In the genomic region with DNA sequence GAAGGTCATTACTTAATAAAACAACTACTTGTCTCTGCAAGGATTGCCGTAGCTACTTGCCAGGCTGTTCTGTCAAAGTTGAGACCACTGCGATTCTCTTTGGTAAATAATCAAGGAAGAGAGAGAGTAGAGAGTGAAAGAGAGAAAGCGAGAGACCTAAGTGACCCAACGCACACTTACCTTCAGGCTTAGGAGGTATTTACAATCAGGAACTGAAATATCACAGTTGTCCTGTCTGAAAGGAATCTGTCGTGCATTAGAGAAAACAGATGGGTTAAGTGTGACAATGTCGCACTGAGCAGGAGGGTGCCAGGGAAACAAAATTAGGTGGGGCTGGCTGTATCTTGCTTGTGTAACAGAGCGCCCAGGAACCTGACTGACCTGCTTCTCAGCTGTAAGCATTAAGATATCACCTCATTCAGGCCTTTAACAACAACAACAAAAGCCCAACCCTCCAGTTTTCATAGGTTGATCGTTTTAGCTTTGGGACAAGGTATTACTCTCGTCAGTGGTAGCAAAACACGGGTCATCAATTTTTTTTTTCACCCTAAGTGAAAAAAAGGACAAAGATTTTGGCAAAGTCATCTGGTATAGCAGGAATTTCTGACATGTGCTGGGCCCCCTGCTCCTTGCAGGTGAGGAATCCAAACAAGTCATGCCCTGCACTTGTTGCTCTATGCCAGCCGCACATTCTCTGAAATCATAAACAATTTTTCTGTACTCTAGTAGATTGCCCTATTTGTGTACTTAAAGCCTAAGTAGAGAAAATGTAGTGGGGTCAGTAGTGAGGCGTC, we compare ENCODE assay signal across 1 cellular context.
TF ChIP-seq lines count a peak whose summit lies in the region.

A gene with protein sequence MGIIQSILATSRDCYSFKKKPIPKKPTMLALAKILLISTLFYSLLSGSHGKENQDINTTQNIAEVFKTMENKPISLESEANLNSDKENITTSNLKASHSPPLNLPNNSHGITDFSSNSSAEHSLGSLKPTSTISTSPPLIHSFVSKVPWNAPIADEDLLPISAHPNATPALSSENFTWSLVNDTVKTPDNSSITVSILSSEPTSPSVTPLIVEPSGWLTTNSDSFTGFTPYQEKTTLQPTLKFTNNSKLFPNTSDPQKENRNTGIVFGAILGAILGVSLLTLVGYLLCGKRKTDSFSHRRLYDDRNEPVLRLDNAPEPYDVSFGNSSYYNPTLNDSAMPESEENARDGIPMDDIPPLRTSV (minus strand): TSS at position 403 of the 794 bp plus-strand sequence. CDS start 5,169 bp downstream, outside the sequence.

TF ChIP-seq in HepG2, 621 proteins besides CTCF, POLR2A, EP300 and RAD21:
- TF ChIP-seq KAT2B (IDR thresholded peaks at IDR 0.05; ENCODE audit: borderline replicate concordance, low read depth, low read length) (no peak), MTF2 (CRISPR knock-in tag; IDR thresholded peaks at IDR 0.05; ENCODE audit: borderline replicate concordance) (no peak), ARNTL (CRISPR knock-in tag; IDR thresholded peaks at IDR 0.05) (no peak), BORCS8-MEF2B (CRISPR knock-in tag; IDR thresholded peaks at IDR 0.05) (no peak), MED1 (CRISPR knock-in tag; IDR thresholded peaks at IDR 0.05) (no peak), FOSL1 (CRISPR knock-in tag; IDR thresholded peaks at IDR 0.05; ENCODE audit: borderline replicate concordance) (no peak), ZMAT3 (CRISPR knock-in tag; conservative IDR thresholded peaks at IDR 0.05) (no peak), ZNF672 (CRISPR knock-in tag; IDR thresholded peaks at IDR 0.05) (no peak), ZNF329 (CRISPR knock-in tag; IDR thresholded peaks at IDR 0.05; ENCODE audit: low read depth) (no peak), ASH2L (IDR thresholded peaks at IDR 0.05; ENCODE audit: insufficient read length, low read depth, low read length) (no peak)
- TF ChIP-seq, protein P1, sequence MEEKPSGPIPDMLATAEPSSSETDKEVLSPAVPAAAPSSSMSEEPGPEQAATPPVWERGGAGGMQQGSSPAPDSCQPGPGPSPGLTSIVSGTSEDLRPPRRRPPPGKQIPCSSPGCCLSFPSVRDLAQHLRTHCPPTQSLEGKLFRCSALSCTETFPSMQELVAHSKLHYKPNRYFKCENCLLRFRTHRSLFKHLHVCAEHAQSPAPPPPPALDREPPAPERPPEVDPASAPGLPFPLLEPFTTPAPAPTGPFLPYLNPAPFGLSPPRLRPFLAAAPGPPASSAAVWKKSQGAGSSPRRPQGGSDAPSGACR (CRISPR knock-in tag; IDR thresholded peaks at IDR 0.05), result no peak
- TF ChIP-seq, protein P2, sequence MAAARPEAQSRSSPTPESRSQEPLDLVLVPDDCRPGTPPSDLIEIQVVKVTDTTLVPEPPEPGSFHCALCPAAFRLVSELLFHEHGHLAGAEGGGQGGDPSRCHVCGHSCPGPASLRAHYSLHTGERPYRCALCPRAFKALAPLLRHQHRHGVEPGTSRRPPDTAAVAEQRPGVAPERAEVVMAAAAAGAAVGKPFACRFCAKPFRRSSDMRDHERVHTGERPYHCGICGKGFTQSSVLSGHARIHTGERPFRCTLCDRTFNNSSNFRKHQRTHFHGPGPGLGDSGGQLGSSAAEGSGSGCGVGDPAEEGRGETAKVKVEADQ (CRISPR knock-in tag; IDR thresholded peaks at IDR 0.05; ENCODE audit: borderline replicate concordance), result no peak
- TF ChIP-seq, protein P3, sequence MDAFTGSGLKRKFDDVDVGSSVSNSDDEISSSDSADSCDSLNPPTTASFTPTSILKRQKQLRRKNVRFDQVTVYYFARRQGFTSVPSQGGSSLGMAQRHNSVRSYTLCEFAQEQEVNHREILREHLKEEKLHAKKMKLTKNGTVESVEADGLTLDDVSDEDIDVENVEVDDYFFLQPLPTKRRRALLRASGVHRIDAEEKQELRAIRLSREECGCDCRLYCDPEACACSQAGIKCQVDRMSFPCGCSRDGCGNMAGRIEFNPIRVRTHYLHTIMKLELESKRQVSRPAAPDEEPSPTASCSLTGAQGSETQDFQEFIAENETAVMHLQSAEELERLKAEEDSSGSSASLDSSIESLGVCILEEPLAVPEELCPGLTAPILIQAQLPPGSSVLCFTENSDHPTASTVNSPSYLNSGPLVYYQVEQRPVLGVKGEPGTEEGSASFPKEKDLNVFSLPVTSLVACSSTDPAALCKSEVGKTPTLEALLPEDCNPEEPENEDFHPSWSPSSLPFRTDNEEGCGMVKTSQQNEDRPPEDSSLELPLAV (CRISPR knock-in tag; conservative IDR thresholded peaks at IDR 0.05; ENCODE audit: low read depth), result no peak
- TF ChIP-seq, protein P4, sequence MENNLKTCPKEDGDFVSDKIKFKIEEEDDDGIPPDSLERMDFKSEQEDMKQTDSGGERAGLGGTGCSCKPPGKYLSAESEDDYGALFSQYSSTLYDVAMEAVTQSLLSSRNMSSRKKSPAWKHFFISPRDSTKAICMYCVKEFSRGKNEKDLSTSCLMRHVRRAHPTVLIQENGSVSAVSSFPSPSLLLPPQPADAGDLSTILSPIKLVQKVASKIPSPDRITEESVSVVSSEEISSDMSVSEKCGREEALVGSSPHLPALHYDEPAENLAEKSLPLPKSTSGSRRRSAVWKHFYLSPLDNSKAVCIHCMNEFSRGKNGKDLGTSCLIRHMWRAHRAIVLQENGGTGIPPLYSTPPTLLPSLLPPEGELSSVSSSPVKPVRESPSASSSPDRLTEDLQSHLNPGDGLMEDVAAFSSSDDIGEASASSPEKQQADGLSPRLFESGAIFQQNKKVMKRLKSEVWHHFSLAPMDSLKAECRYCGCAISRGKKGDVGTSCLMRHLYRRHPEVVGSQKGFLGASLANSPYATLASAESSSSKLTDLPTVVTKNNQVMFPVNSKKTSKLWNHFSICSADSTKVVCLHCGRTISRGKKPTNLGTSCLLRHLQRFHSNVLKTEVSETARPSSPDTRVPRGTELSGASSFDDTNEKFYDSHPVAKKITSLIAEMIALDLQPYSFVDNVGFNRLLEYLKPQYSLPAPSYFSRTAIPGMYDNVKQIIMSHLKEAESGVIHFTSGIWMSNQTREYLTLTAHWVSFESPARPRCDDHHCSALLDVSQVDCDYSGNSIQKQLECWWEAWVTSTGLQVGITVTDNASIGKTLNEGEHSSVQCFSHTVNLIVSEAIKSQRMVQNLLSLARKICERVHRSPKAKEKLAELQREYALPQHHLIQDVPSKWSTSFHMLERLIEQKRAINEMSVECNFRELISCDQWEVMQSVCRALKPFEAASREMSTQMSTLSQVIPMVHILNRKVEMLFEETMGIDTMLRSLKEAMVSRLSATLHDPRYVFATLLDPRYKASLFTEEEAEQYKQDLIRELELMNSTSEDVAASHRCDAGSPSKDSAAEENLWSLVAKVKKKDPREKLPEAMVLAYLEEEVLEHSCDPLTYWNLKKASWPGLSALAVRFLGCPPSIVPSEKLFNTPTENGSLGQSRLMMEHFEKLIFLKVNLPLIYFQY (CRISPR knock-in tag; IDR thresholded peaks at IDR 0.05; ENCODE audit: borderline replicate concordance), result no peak
